In genomic region chr12:92145731-92146496, GRCh38 we compare ENCODE assay signal across 8 cellular contexts. TPM values are rescaled to one million over a fixed set of nuclear protein-coding genes. Genes with fewer than 3 reads are reported as not detected.
DNase-seq lines count a peak whose midpoint lies in the region; ATAC-seq and TF ChIP-seq lines count a peak whose summit lies in the region.

Gene BTG1, minus strand, starts transcription at chr12:92145846. Its CDS starts 311 bp downstream, at chr12:92145535.

- TF ChIP-seq CTCF in WERI-Rb-1 (IDR thresholded peaks at IDR 0.05; ENCODE audit: low read depth, low read length) (no peak), mammary epithelial cell (conservative IDR thresholded peaks at IDR 0.05 in 1 of 2, IDR thresholded peaks at IDR 0.05 in 1 of 2; ENCODE audit: extremely low read depth in 1 of 2, insufficient read depth in 1 of 2, low read depth in 1 of 2, low read length in 2 of 2) (no peak)

- in situ Hi-C loops in ACHN (cut with HindIII; ENCODE audit: low pct_ligation_motif_present, low pct_unique_long_range_greater_than_20kb, low sequenced_read_pairs) = no loop called here
- in situ Hi-C loops in mammary epithelial cell (cut with MboI; ENCODE audit: low sequenced_read_pairs in 2 of 2) = loop anchor here in 1 of 2 donors (10.0 to 25.0 kb wide), 3 partner anchors 359 to 759 kb away; no protein-coding TSS in a partner anchor

- H3K4me2 ChIP-seq in mammary epithelial cell (ENCODE audit: insufficient read depth, low read depth, low read length) = peak within 1 kb of the TSS; percentile 86

- peak within 1 kb of the TSS; percentile 95 for H2AFZ ChIP-seq in mammary epithelial cell (ENCODE audit: low read depth, low read length)

- peak within 1 kb of the TSS; percentile 96 for H3K9ac ChIP-seq in mammary epithelial cell (ENCODE audit: insufficient read depth, low read length)
- peak within 1 kb of the TSS; percentile 92 to 96 (median 96) for H3K9ac ChIP-seq in skeletal muscle tissue (ENCODE audit: low read depth in 1 of 3, low read length in 3 of 3)

- peak; percentile 72 for ATAC-seq in GM18873 (IDR thresholded peaks at IDR 0.05; ENCODE audit: low FRiP score, unreplicated experiment)
- peak; percentile 61 for ATAC-seq in HG03139 (IDR thresholded peaks at IDR 0.05; ENCODE audit: unreplicated experiment)

- dilution Hi-C loops in mammary epithelial cell (cut with HindIII; ENCODE audit: low sequenced_read_pairs) = no loop called here

- TSS peak; percentile 51 for BruUV-seq in mammary epithelial cell (replicated peaks; lab: Mats Ljungman, UMichigan)

- H3K27me3 ChIP-seq in WERI-Rb-1 (ENCODE audit: insufficient read depth, low read depth, severe bottlenecking) = no peaks in the 10 kb centered on the region
- H3K27me3 ChIP-seq in mammary epithelial cell (ENCODE audit: insufficient read depth, low read length) = no peaks in the 10 kb centered on the region
- H3K27me3 ChIP-seq in skeletal muscle tissue (ENCODE audit: control insufficient read depth in 3 of 3, insufficient read depth in 3 of 3, low read length in 3 of 3) = no peaks in the 10 kb centered on the region

- intact Hi-C loops in mammary epithelial cell (cut with micrococcal nuclease) = loop anchor here (1.0 to 10.0 kb wide), 7 partner anchors 67 to 505 kb away; no protein-coding TSS in a partner anchor

- H3K79me2 ChIP-seq in mammary epithelial cell (ENCODE audit: insufficient read depth, low read length) = peaks cover 46% of the 10 kb centered on the region

- WGBS in mammary epithelial cell (ENCODE audit: low coverage, missing lambda C conversion rate) = 2% methylated on average over 28 of the region's 61 CpGs

- CTCF ChIA-PET in mammary epithelial cell (lab: Charles Lee; ENCODE audit: low non-redundant PET) = interaction anchor here (0.6 kb wide), 3 partner anchors 357 to 460 kb away, joined by 3 to 6 read pairs (median 6); no protein-coding TSS in a partner anchor

- H3K36me3 ChIP-seq in WERI-Rb-1 = peaks cover 43% of the 10 kb centered on the region
- no peaks in the 10 kb centered on the region for H3K36me3 ChIP-seq in mammary epithelial cell (ENCODE audit: insufficient read depth, low read length)
- peaks cover 3 to 8% (median 5%) of the 10 kb centered on the region in 3 donors for H3K36me3 ChIP-seq in skeletal muscle tissue (ENCODE audit: control insufficient read depth in 3 of 3, insufficient read depth in 3 of 3, low read length in 3 of 3)

- peak within 1 kb of the TSS; percentile 97 for H3K27ac ChIP-seq in WERI-Rb-1
- H3K27ac ChIP-seq in mammary epithelial cell (ENCODE audit: insufficient read depth, low read depth, low read length) = peak within 1 kb of the TSS; percentile 92
- peak within 1 kb of the TSS; percentile 98 for H3K27ac ChIP-seq in skeletal muscle tissue (ENCODE audit: low read depth, low read length)

- peak; percentile 100 for DNase-seq in ACHN
- DNase-seq in NCI-H2227 (lab: John Stamatoyannopoulos, UW; ENCODE audit: unreplicated experiment) = peak; percentile 100
- DNase-seq in WERI-Rb-1 = peak; percentile 99
- DNase-seq in mammary epithelial cell = peak; percentile 100

- H4K20me1 ChIP-seq in mammary epithelial cell (ENCODE audit: insufficient read depth, low read length) = no peaks in the 10 kb centered on the region

- H3K4me1 ChIP-seq in mammary epithelial cell (ENCODE audit: insufficient read depth, low read length) (peaks cover 8% of the 10 kb centered on the region), skeletal muscle tissue (ENCODE audit: control insufficient read depth in 3 of 3, insufficient read depth in 3 of 3, low read length in 3 of 3) (peaks cover 2 to 19% (median 18%) of the 10 kb centered on the region in 3 donors)

- peak within 1 kb of the TSS; percentile 93 for H3K4me3 ChIP-seq in WERI-Rb-1 (ENCODE audit: low read depth, low read length)
- peak within 1 kb of the TSS; percentile 83 to 100 (median 88) for H3K4me3 ChIP-seq in mammary epithelial cell (replicated peaks in 1 of 3; ENCODE audit: insufficient read depth in 1 of 3, low read depth in 2 of 3, low read length in 3 of 3)
- peak within 1 kb of the TSS; percentile 90 for H3K4me3 ChIP-seq in iPS-18c (ENCODE audit: insufficient read depth, low read depth, low read length)
- H3K4me3 ChIP-seq in skeletal muscle tissue (ENCODE audit: low read length in 3 of 3) = peak within 1 kb of the TSS; percentile 93 to 99 (median 94)

- H3K9me3 ChIP-seq in WERI-Rb-1 (ENCODE audit: severe bottlenecking) = no peaks in the 10 kb centered on the region
- H3K9me3 ChIP-seq in mammary epithelial cell (replicated peaks; ENCODE audit: insufficient read depth, low read length) = no peaks in the 10 kb centered on the region
- no peaks in the 10 kb centered on the region for H3K9me3 ChIP-seq in iPS-18c (ENCODE audit: control insufficient read depth, insufficient read depth, low read length)
- no peaks in the 10 kb centered on the region for H3K9me3 ChIP-seq in skeletal muscle tissue (ENCODE audit: control insufficient read depth in 3 of 3, low read length in 3 of 3)

RNA-seq across cellular contexts. Expression of gene BTG1, which starts in this region (rescaled TPM):
- total RNA-seq in mammary epithelial cell = 10 to 100 TPM; 26.8 to 68.2 TPM
- polyA plus RNA-seq in mammary epithelial cell = 24.8 TPM
- polyA minus RNA-seq in mammary epithelial cell = 70.4 TPM
- total RNA-seq in skeletal muscle tissue = 26.1 TPM

Comparison
In these comparisons a context has a peak if more than half of its experiments do, and no peak if none do; other contexts are left out.
1. Peak in every context shown above with its lines: DNase-seq, ATAC-seq, H3K4me3 ChIP-seq and H3K27ac ChIP-seq.